In genomic region chr3:72177075-72178050, GRCh38 we compare ENCODE assay signal across 1 cellular context.
TF ChIP-seq lines count a peak whose summit lies in the region.

No MANE protein-coding gene starts in this region.

TF ChIP-seq in GM12878, 131 proteins besides CTCF, POLR2A, EP300 and RAD21 (continued from another document and continues in another):
- TF ChIP-seq NKRF (conservative IDR thresholded peaks at IDR 0.05): no peak
- no peak for TF ChIP-seq RBBP5 (conservative IDR thresholded peaks at IDR 0.05)
- no peak; the same call in 1 of the 2 replicates for TF ChIP-seq BACH1 (IDR thresholded peaks at IDR 0.05; ENCODE audit: borderline replicate concordance)
- no peak for TF ChIP-seq ZNF592 (IDR thresholded peaks at IDR 0.05)
- TF ChIP-seq RAD51 (IDR thresholded peaks at IDR 0.05): no peak
- TF ChIP-seq ETV6 (conservative IDR thresholded peaks at IDR 0.05 in 1 of 2, IDR thresholded peaks at IDR 0.05 in 1 of 2; ENCODE audit: borderline replicate concordance in 1 of 2, low read depth in 1 of 2): no peak; a peak in 1 of 4 replicates
- TF ChIP-seq CEBPZ (IDR thresholded peaks at IDR 0.05; ENCODE audit: low read depth, low read length): no peak
- no peak for TF ChIP-seq PAX8 (IDR thresholded peaks at IDR 0.05)
- TF ChIP-seq SUPT20H (IDR thresholded peaks at IDR 0.05; ENCODE audit: borderline replicate concordance, control insufficient read depth, low read depth, low read length): no peak
- TF ChIP-seq HCFC1 (IDR thresholded peaks at IDR 0.05; ENCODE audit: low read length): no peak
- TF ChIP-seq HDAC2 (IDR thresholded peaks at IDR 0.05): no peak
- TF ChIP-seq ELK1 (IDR thresholded peaks at IDR 0.05; ENCODE audit: low read depth, low read length): no peak
- TF ChIP-seq CUX1 (IDR thresholded peaks at IDR 0.05; ENCODE audit: insufficient replicate concordance, low read depth, low read length): no peak
- no peak for TF ChIP-seq PRDM15 (CRISPR knock-in tag; IDR thresholded peaks at IDR 0.05)
- no peak for TF ChIP-seq E2F8 (IDR thresholded peaks at IDR 0.05; ENCODE audit: low read depth, partially characterized antibody)
- TF ChIP-seq ZBTB40 (IDR thresholded peaks at IDR 0.05; ENCODE audit: borderline replicate concordance): no peak
- 0 out of 3 replicates have a peak, but pooled peaks of 1 of the 2 experiments have one; percentile 4 for TF ChIP-seq EGR1 (IDR thresholded peaks at IDR 0.05; ENCODE audit: borderline replicate concordance in 1 of 2, low read depth in 2 of 2, low read length in 2 of 2)
- TF ChIP-seq SIX5 (IDR thresholded peaks at IDR 0.05; ENCODE audit: low read depth, low read length, severe bottlenecking): no peak
- no peak for TF ChIP-seq SMAD1 (IDR thresholded peaks at IDR 0.05; ENCODE audit: low read depth, partially characterized antibody)
- no peak for TF ChIP-seq TCF7 (IDR thresholded peaks at IDR 0.05; ENCODE audit: borderline replicate concordance)
- TF ChIP-seq IKZF2 (IDR thresholded peaks at IDR 0.05): 0 out of 4 replicates have a peak, but pooled peaks have one; percentile 24 to 48
- TF ChIP-seq NFXL1 (IDR thresholded peaks at IDR 0.05; ENCODE audit: borderline replicate concordance): no peak
